Comparison of ENCODE assay signal across 1 cellular context in genomic region chr14:64461221-64461620, GRCh38.
A peak's percentile ranks its signal among the peaks of the same experiment; 100 is the strongest.
TF ChIP-seq lines count a peak whose summit lies in the region.

No MANE protein-coding gene starts in this region.

TF ChIP-seq in H1, 55 proteins besides CTCF, POLR2A, EP300 and RAD21:
- TF ChIP-seq SP4 (IDR thresholded peaks at IDR 0.05; ENCODE audit: low read length): no peak
- peak; percentile 22; the same call in 1 of the 2 replicates for TF ChIP-seq POLR2AphosphoS5 (IDR thresholded peaks at IDR 0.05; ENCODE audit: low read depth, low read length)
